12 cellular contexts compared by ENCODE assay signal in genomic region chr14:34364201-34364600, GRCh38.
"Had no signal": no experiment of that assay in that cellular context is flagged by ENCODE, and none has a peak within 500 bp of the region (broad histone marks: within the 10 kb centered on the region; RNA-seq: fewer than 3 reads in every experiment).

No MANE protein-coding gene starts in this region.

- H3K4me3 Mint-ChIP-seq: activated CD4-positive, alpha-beta T cell treated with anti-CD3 and anti-CD28 coated beads, Interleukin-2, amount 10 ng/mL, durations not matched to agents 24 days and 14 days; activated naive CD8-positive, alpha-beta T cell treated with anti-CD3 and anti-CD28 coated beads for 36 hours; brain; naive thymus-derived CD8-positive, alpha-beta T cell; stimulated activated effector memory CD8-positive, alpha-beta T cell treated with anti-CD3 and anti-CD28 coated beads, Interleukin-12 subunit alpha, Interleukin-12 subunit beta, amount 100 ng/mL, for 72 hours had no signal

- H3K9me3 Mint-ChIP-seq: activated CD4-positive, alpha-beta T cell treated with anti-CD3 and anti-CD28 coated beads, Interleukin-2, amount 10 ng/mL, durations not matched to agents 24 days and 14 days; activated naive CD8-positive, alpha-beta T cell treated with anti-CD3 and anti-CD28 coated beads for 36 hours; brain; naive thymus-derived CD8-positive, alpha-beta T cell; stimulated activated effector memory CD8-positive, alpha-beta T cell treated with anti-CD3 and anti-CD28 coated beads, Interleukin-12 subunit alpha, Interleukin-12 subunit beta, amount 100 ng/mL, for 72 hours had no signal

- H3K4me1 Mint-ChIP-seq: stimulated activated effector memory CD8-positive, alpha-beta T cell treated with anti-CD3 and anti-CD28 coated beads, Interleukin-12 subunit alpha, Interleukin-12 subunit beta, amount 100 ng/mL, for 72 hours had no signal

- H3K27ac Mint-ChIP-seq: activated CD4-positive, alpha-beta T cell treated with anti-CD3 and anti-CD28 coated beads, Interleukin-2, amount 10 ng/mL, durations not matched to agents 24 days and 14 days; activated naive CD8-positive, alpha-beta T cell treated with anti-CD3 and anti-CD28 coated beads for 36 hours; brain; stimulated activated effector memory CD8-positive, alpha-beta T cell treated with anti-CD3 and anti-CD28 coated beads, Interleukin-12 subunit alpha, Interleukin-12 subunit beta, amount 100 ng/mL, for 72 hours had no signal

- DNase-seq: activated CD4-positive, alpha-beta T cell treated with anti-CD3 and anti-CD28 coated beads, Interleukin-2, amount 10 ng/mL, durations not matched to agents 24 days and 14 days; activated CD4-positive, CD25-positive, alpha-beta regulatory T cell; activated CD8-positive, alpha-beta memory T cell treated with anti-CD3 and anti-CD28 coated beads, Interleukin-2, amount 50 U/mL, for 48 hours; activated naive CD8-positive, alpha-beta T cell treated with anti-CD3 and anti-CD28 coated beads for 36 hours; amygdala; hypothalamus; naive thymus-derived CD8-positive, alpha-beta T cell; retina; T-helper 2 cell had no signal

- FAIRE-seq: urothelium cell line had no signal

- H3K36me3 Mint-ChIP-seq: activated naive CD8-positive, alpha-beta T cell treated with anti-CD3 and anti-CD28 coated beads for 36 hours; brain; naive thymus-derived CD8-positive, alpha-beta T cell; stimulated activated effector memory CD8-positive, alpha-beta T cell treated with anti-CD3 and anti-CD28 coated beads, Interleukin-12 subunit alpha, Interleukin-12 subunit beta, amount 100 ng/mL, for 72 hours had no signal

- ATAC-seq: naive thymus-derived CD8-positive, alpha-beta T cell had no signal
